In genomic region chr4:13562876-13563275, GRCh38 we compare ENCODE assay signal across 1 cellular context.
TF ChIP-seq lines count a peak whose summit lies in the region.

No MANE protein-coding gene starts in this region.

TF ChIP-seq in Ishikawa, 13 proteins besides CTCF, POLR2A, EP300 and RAD21 (continued from another document):
- no peak for TF ChIP-seq REST (IDR thresholded peaks at IDR 0.05; ENCODE audit: low read depth)
